8 cellular contexts compared by ENCODE assay signal in the genomic region with DNA sequence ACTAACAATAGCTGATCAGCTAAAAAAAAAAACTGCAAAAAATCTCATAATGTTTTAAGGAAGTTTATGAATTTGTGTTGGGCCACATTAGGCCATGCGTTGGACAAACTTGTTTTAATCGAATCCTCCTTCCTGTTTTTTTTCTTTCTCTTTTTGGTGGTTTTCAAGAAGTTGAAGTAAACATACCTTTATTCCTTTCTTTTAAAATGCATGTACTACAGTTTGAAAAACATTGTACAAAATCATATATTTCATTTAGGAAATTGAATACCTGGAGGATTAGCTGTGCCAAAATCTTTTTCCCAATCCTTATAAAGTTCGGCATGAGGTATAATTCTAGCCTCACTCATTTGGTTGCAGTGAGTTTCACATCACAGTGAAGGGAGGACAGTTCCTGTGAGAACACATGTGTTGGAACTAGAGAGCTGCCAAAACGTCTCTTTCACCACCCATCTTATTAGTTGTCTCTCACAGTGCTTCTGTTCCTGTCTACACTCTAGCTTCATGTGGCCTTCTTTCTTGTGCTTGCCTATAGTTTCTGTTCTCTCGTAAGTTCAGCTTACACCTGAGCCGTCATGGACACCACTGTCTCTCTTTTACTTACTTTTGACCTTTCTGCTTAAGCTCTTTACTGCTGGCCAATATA. TPM values are rescaled to one million over a fixed set of nuclear protein-coding genes. Genes with fewer than 3 reads are reported as not detected.
DNase-seq lines count a peak whose midpoint lies in the region; ATAC-seq and TF ChIP-seq lines count a peak whose summit lies in the region.

No MANE protein-coding gene starts in this region.

- H3K36me3 ChIP-seq in OCI-LY7 (ENCODE audit: insufficient read depth, low read length), result peaks cover 17% of the 10 kb centered on the region
- no peaks in the 10 kb centered on the region for H3K36me3 ChIP-seq in esophagus (ENCODE audit: control insufficient read depth in 2 of 2, insufficient read depth in 2 of 2, low read length in 1 of 2)
- H3K36me3 ChIP-seq in skeletal muscle tissue (ENCODE audit: control insufficient read depth in 3 of 3, insufficient read depth in 3 of 3, low read length in 3 of 3), result no peaks in the 10 kb centered on the region

- H3K4me2 ChIP-seq in OCI-LY7 (ENCODE audit: low read length), result peak overlapping the region; percentile 99

- POLR2A ChIA-PET in OCI-LY7 (lab: Charles Lee), result interaction anchor here (0.7 to 3.7 kb wide), 18 partner anchors 9 to 366 kb away, joined by 3 to 21 read pairs (median 6); no protein-coding TSS in a partner anchor

- H3K9me2 ChIP-seq in OCI-LY7 (ENCODE audit: insufficient read depth, low read length), result no peaks in the 10 kb centered on the region

- 24 to 36% methylated on average over 6 of the region's 6 CpGs for WGBS in esophagus, 2 donors

- DNase-seq in AG20443 (ENCODE audit: low spot score) (peak; percentile 48), OCI-LY7 (ENCODE audit: low spot score) (peak; percentile 80), occipital lobe (lab: John Stamatoyannopoulos, UW) (no peak), caudate nucleus (lab: John Stamatoyannopoulos, UW) (no peak)

- peak overlapping the region; percentile 63 for H3K4me3 ChIP-seq in OCI-LY7 (ENCODE audit: low read depth, low read length, poor library complexity, severe bottlenecking)
- peak overlapping the region in 1 of 2 donors; percentile 26 for H3K4me3 ChIP-seq in esophagus (ENCODE audit: low read depth in 1 of 2, low read length in 2 of 2)
- H3K4me3 ChIP-seq in skeletal muscle tissue (ENCODE audit: low read length in 3 of 3), result peak overlapping the region in 1 of 3 donors; percentile 2

- CTCF ChIA-PET in OCI-LY7 (lab: Charles Lee; ENCODE audit: unreplicated experiment), result interaction anchor here (0.8 to 1.5 kb wide), 5 partner anchors 9 to 158 kb away, joined by 3 to 6 read pairs (median 4); no protein-coding TSS in a partner anchor

- peaks cover 40% of the 10 kb centered on the region for H3K4me1 ChIP-seq in OCI-LY7 (ENCODE audit: insufficient read depth, low read length, poor library complexity, severe bottlenecking)
- H3K4me1 ChIP-seq in esophagus (ENCODE audit: control insufficient read depth in 2 of 2, insufficient read depth in 2 of 2, low read length in 1 of 2), result no peaks in the 10 kb centered on the region
- peaks cover 12 to 14% (median 13%) of the 10 kb centered on the region in 3 donors for H3K4me1 ChIP-seq in skeletal muscle tissue (ENCODE audit: control insufficient read depth in 3 of 3, insufficient read depth in 3 of 3, low read length in 3 of 3)

- peak overlapping the region in 1 of 3 donors; percentile 47 for H3K9ac ChIP-seq in skeletal muscle tissue (ENCODE audit: low read depth in 1 of 3, low read length in 3 of 3)

- TSS peak; percentile 69 for BruUV-seq in OCI-LY7 (replicated peaks; lab: Mats Ljungman, UMichigan)

- ATAC-seq in GM18858 (IDR thresholded peaks at IDR 0.05; ENCODE audit: unreplicated experiment), result peak; percentile 58
- peak; percentile 41 for ATAC-seq in HG02970 (IDR thresholded peaks at IDR 0.05; ENCODE audit: low FRiP score, unreplicated experiment)

- peak overlapping the region; percentile 78 for H3K27ac ChIP-seq in OCI-LY7 (ENCODE audit: low read depth, low read length, poor library complexity, severe bottlenecking)
- peak overlapping the region; percentile 55 to 57 for H3K27ac ChIP-seq in esophagus (ENCODE audit: low read depth in 2 of 2, low read length in 1 of 2)
- peak overlapping the region; percentile 16 for H3K27ac ChIP-seq in skeletal muscle tissue (ENCODE audit: low read depth, low read length)
- no peak overlapping the region for H3K27ac ChIP-seq in caudate nucleus (ENCODE audit: low read depth, low read length)

- H3K9me3 ChIP-seq in OCI-LY7 (ENCODE audit: low read length) (no peaks in the 10 kb centered on the region), esophagus (ENCODE audit: control insufficient read depth in 2 of 2, insufficient read depth in 1 of 2, low read depth in 1 of 2, low read length in 1 of 2) (no peaks in the 10 kb centered on the region), skeletal muscle tissue (ENCODE audit: control insufficient read depth in 3 of 3, low read length in 3 of 3) (no peaks in the 10 kb centered on the region)

- intact Hi-C loops in OCI-LY7 (cut with micrococcal nuclease; ENCODE audit: unreplicated experiment), result loop anchor here (2.0 kb wide), 3 partner anchors 23 to 35 kb away; no protein-coding TSS in a partner anchor

- peaks cover 86% of the 10 kb centered on the region for H3K79me2 ChIP-seq in OCI-LY7 (ENCODE audit: insufficient read depth, low read depth, low read length)

- no peaks in the 10 kb centered on the region for H3K27me3 ChIP-seq in esophagus (ENCODE audit: control insufficient read depth in 1 of 2, insufficient read depth in 2 of 2, low read length in 2 of 2)
- H3K27me3 ChIP-seq in skeletal muscle tissue (ENCODE audit: control insufficient read depth in 3 of 3, insufficient read depth in 3 of 3, low read length in 3 of 3), result no peaks in the 10 kb centered on the region

- H2AFZ ChIP-seq in OCI-LY7 (ENCODE audit: low read length), result peak overlapping the region; percentile 41

- no peak for TF ChIP-seq CTCF in OCI-LY7 (conservative IDR thresholded peaks at IDR 0.05; ENCODE audit: low read length)

- peaks cover 2% of the 10 kb centered on the region; the same call in 1 of the 2 replicates for H4K20me1 ChIP-seq in OCI-LY7 (ENCODE audit: insufficient read depth, low read length)

RNA-seq across cellular contexts. Expression of a gene that starts 37.7 kb away (rescaled TPM):
- total RNA-seq in OCI-LY7 (2014; rRNA removed; shearing (Covaris generic)), result 18.0 and 24.7 TPM in 2 replicates
- total RNA-seq in OCI-LY7 (2022) (21.2 and 25.7 TPM in 2 replicates), skeletal muscle tissue (10.4 TPM), occipital lobe (76.6 TPM)
- polyA plus RNA-seq in esophagus, result 1 to 10 TPM; 7.9 to 9.0 TPM

Comparison
In these comparisons a context has a peak if more than half of its experiments do, and no peak if none do; other contexts are left out.
1. DNase-seq: peak in AG20443 (single experiment) and OCI-LY7 (single experiment); none in occipital lobe (single experiment) and caudate nucleus (0 of 61).